14 cellular contexts compared by ENCODE assay signal in genomic region chr1:24751833-24752232, GRCh38. TPM values are rescaled to one million over a fixed set of nuclear protein-coding genes. Genes with fewer than 3 reads are reported as not detected.
DNase-seq lines count a peak whose midpoint lies in the region; ATAC-seq and TF ChIP-seq lines count a peak whose summit lies in the region.
"Had no signal": no experiment of that assay in that cellular context is flagged by ENCODE, and none has a peak within 500 bp of the region (broad histone marks: within the 10 kb centered on the region; RNA-seq: fewer than 3 reads in every experiment).

No MANE protein-coding gene starts in this region.

- 71 to 78% methylated on average over 1 of the region's 1 CpG for WGBS in esophagus squamous epithelium, 2 donors
- WGBS in suprapubic skin: 90% methylated on average over 1 of the region's 1 CpG

- TF ChIP-seq CTCF in KMS-11 (conservative IDR thresholded peaks at IDR 0.05; ENCODE audit: low read depth, low read length) (no peak), esophagus squamous epithelium (IDR thresholded peaks at IDR 0.05) (no peak), suprapubic skin (IDR thresholded peaks at IDR 0.05) (no peak)

- H3K4me3 ChIP-seq in KMS-11 (IDR thresholded peaks at IDR 0.05; ENCODE audit: insufficient read depth, low read depth, low read length): no peak overlapping the region
- H3K4me3 ChIP-seq in esophagus squamous epithelium: peak overlapping the region in 1 of 4 donors; percentile 42
- H3K4me3 ChIP-seq in suprapubic skin: no peak overlapping the region
- H3K4me3 ChIP-seq: BLaER1 had no signal

- H3K36me3 ChIP-seq in KMS-11 (ENCODE audit: insufficient read depth) (no peaks in the 10 kb centered on the region), esophagus squamous epithelium (no peaks in the 10 kb centered on the region), suprapubic skin (no peaks in the 10 kb centered on the region)

- H4K20me1 ChIP-seq in KMS-11 (ENCODE audit: insufficient read depth): peaks cover 16% of the 10 kb centered on the region

- intact Hi-C loops in esophagus squamous epithelium (cut with DNase I): no loop called here

- TF ChIP-seq EP300 in suprapubic skin (IDR thresholded peaks at IDR 0.05): no peak

- H3K79me2 ChIP-seq in KMS-11 (ENCODE audit: insufficient read depth, low read depth): peaks cover 100% of the 10 kb centered on the region

- TF ChIP-seq POLR2A in esophagus squamous epithelium (IDR thresholded peaks at IDR 0.05) (no peak), suprapubic skin (IDR thresholded peaks at IDR 0.05) (no peak)

- H3K4me1 ChIP-seq in KMS-11 (ENCODE audit: low read depth, poor library complexity, severe bottlenecking) (peaks cover 59% of the 10 kb centered on the region), esophagus squamous epithelium (peaks cover 0 to 66% (median 11%) of the 10 kb centered on the region in 3 donors), suprapubic skin (peaks cover 34% of the 10 kb centered on the region)

- H3K4me2 ChIP-seq in KMS-11: peak overlapping the region; percentile 2; the same call in 1 of the 2 replicates
- H3K4me2 ChIP-seq: BLaER1 had no signal

- H3K27ac ChIP-seq in KMS-11 (no peak overlapping the region; the same call in 1 of the 2 replicates), esophagus squamous epithelium (peak overlapping the region in 3 of 4 donors; percentile 7 to 49 (median 14)), suprapubic skin (peak overlapping the region; percentile 27)
- H3K27ac ChIP-seq: BLaER1 had no signal

- DNase-seq in esophagus squamous epithelium (lab: John Stamatoyannopoulos, UW): no peak
- peak; percentile 56 for DNase-seq in medulla oblongata (ENCODE audit: extremely low spot score)
- DNase-seq in suprapubic skin (ENCODE audit: low spot score in 2 of 2): no peak
- no peak for DNase-seq in activated CD4-positive, alpha-beta T cell treated with anti-CD3 and anti-CD28 coated beads, Interleukin-2, amount 50 U/mL, for 4 hours
- no peak for DNase-seq in NCI-H748 (lab: John Stamatoyannopoulos, UW; ENCODE audit: unreplicated experiment)
- no peak for DNase-seq in NCI-H128 (lab: John Stamatoyannopoulos, UW; ENCODE audit: unreplicated experiment)
- DNase-seq: activated T-cell treated with anti-CD3 and anti-CD28 coated beads for 4 hours; DMS 273 treated with DMSO at 0.1 percent for 48 hours; glutamatergic neuron; islet precursor cell; stimulated activated CD4-positive, alpha-beta T cell treated with anti-CD3 and anti-CD28 coated beads, Interleukin-2, amount 100 ng/mL, for 24 hours had no signal

- no peak overlapping the region for H3K9ac ChIP-seq in KMS-11
- H3K9ac ChIP-seq: BLaER1 had no signal

- H3K9me3 ChIP-seq in esophagus squamous epithelium (no peaks in the 10 kb centered on the region), suprapubic skin (no peaks in the 10 kb centered on the region)

- no peak for ATAC-seq in HG03135 (IDR thresholded peaks at IDR 0.05; ENCODE audit: unreplicated experiment)

- no peak overlapping the region for H2AFZ ChIP-seq in KMS-11 (ENCODE audit: low read depth)

- H3K27me3 ChIP-seq in KMS-11 (ENCODE audit: insufficient read depth, low read depth): no peaks in the 10 kb centered on the region
- no peaks in the 10 kb centered on the region for H3K27me3 ChIP-seq in esophagus squamous epithelium
- no peaks in the 10 kb centered on the region for H3K27me3 ChIP-seq in suprapubic skin
- H3K27me3 ChIP-seq: BLaER1 had no signal

RNA-seq across cellular contexts. Expression of gene CLIC4, which starts 6.6 kb away (rescaled TPM):
- 100 to 1,000 TPM in 1 of 4 donors, 10 to 100 TPM in 3; 22.3 to 204 (median 69.0) TPM for total RNA-seq in esophagus squamous epithelium
- total RNA-seq in suprapubic skin: 10 to 100 TPM; 50.1 to 76.3 (median 71.4) TPM
